Comparison of ENCODE assay signal across 25 cellular contexts in genomic region chr9:14780251-14780650, GRCh38. TPM values are rescaled to one million over a fixed set of nuclear protein-coding genes. Genes with fewer than 3 reads are reported as not detected.
DNase-seq lines count a peak whose midpoint lies in the region; ATAC-seq, FAIRE-seq and TF ChIP-seq lines count a peak whose summit lies in the region.
"Had no signal": no experiment of that assay in that cellular context is flagged by ENCODE, and none has a peak within 500 bp of the region (broad histone marks: within the 10 kb centered on the region; RNA-seq: fewer than 3 reads in every experiment).

No MANE protein-coding gene starts in this region.

- H3K4me1 ChIP-seq in psoas muscle, result peaks cover 42% of the 10 kb centered on the region
- H3K4me1 ChIP-seq: esophagus muscularis mucosa, prostate gland, upper lobe of left lung had no signal

- no peaks in the 10 kb centered on the region for H3K9me3 ChIP-seq in psoas muscle
- H3K9me3 ChIP-seq: esophagus muscularis mucosa, prostate gland, upper lobe of left lung had no signal

- no peaks in the 10 kb centered on the region for H3K36me3 ChIP-seq in psoas muscle (ENCODE audit: insufficient read depth in 1 of 2, low read depth in 1 of 2)
- H3K36me3 ChIP-seq: esophagus muscularis mucosa, prostate gland, upper lobe of left lung had no signal

- 14 to 19% (median 18%) methylated on average over 5 of the region's 5 CpGs for WGBS in psoas muscle, 3 donors

- no peak for TF ChIP-seq CTCF in psoas muscle (IDR thresholded peaks at IDR 0.05)

- no peak for FAIRE-seq in HTR-8/SVneo (lab: Jason Lieb, UNC)
- FAIRE-seq: H1, RCC 7860 had no signal

- in situ Hi-C loops in G401 (cut with HindIII; ENCODE audit: low sequenced_read_pairs), result no loop called here

- peak; percentile 41 to 72 (median 67) for ATAC-seq in psoas muscle
- ATAC-seq: natural killer cell treated with Interleukin-12 subunit alpha and Interleukin-12 subunit beta and Interleukin-15 and Interleukin-18, amount 100 ng/mL, for 72 hours had no signal

- peak overlapping the region; percentile 35 for H3K4me3 ChIP-seq in psoas muscle
- H3K4me3 ChIP-seq: esophagus muscularis mucosa, prostate gland, upper lobe of left lung had no signal

- H3K27ac ChIP-seq in psoas muscle, result peak overlapping the region; percentile 96
- H3K27ac ChIP-seq: esophagus muscularis mucosa, prostate gland had no signal

- DNase-seq in G401 (ENCODE audit: low spot score) (peak; percentile 98), NCI-H1694 treated with DMSO at 0.1 percent for 48 hours (lab: John Stamatoyannopoulos, UW) (peak; percentile 94), cerebellar cortex (ENCODE audit: low spot score) (peak; percentile 97), psoas muscle (peak; percentile 44 to 78), KG1 (lab: John Stamatoyannopoulos, UW) (no peak), pons (ENCODE audit: low spot score) (no peak), HTR-8/SVneo (ENCODE audit: insufficient read length, low spot score) (no peak)
- DNase-seq: activated CD4-positive, alpha-beta memory T cell treated with anti-CD3 and anti-CD28 coated beads for 36 hours; activated CD4-positive, CD25-positive, alpha-beta regulatory T cell; activated naive CD4-positive, alpha-beta T cell; central memory CD4-positive, alpha-beta T cell; DND-41; effector CD8-positive, alpha-beta T cell; KBM-7; MV-4-11; NK-92 treated with Interleukin-12 subunit alpha and Interleukin-12 subunit beta, amount 100 ng/mL, for 24 hours; stimulated activated CD4-positive, alpha-beta T cell treated with anti-CD3 and anti-CD28 coated beads, Interleukin-4, amount 100 ng/mL, for 1 hour; upper lobe of left lung had no signal

- intact Hi-C loops in psoas muscle (cut with DNase I), result loop anchor here in 1 of 2 donors (10.0 kb wide), 4 partner anchors 55 to 645 kb away; partner anchors contain the start of gene SNAPC3

- no peaks in the 10 kb centered on the region for H3K27me3 ChIP-seq in psoas muscle (ENCODE audit: insufficient read depth in 3 of 3, low read length in 2 of 3)
- H3K27me3 ChIP-seq: esophagus muscularis mucosa, upper lobe of left lung had no signal

RNA-seq across cellular contexts. Expression of gene CER1, which starts 57.7 kb away (rescaled TPM):
- total RNA-seq in G401 (2014; rRNA removed; shearing (Covaris generic)), result not detected in 2 replicates
- total RNA-seq in psoas muscle, result not detected
- not detected for polyA plus RNA-seq in psoas muscle
- total RNA-seq: activated CD4-positive, alpha-beta memory T cell treated with anti-CD3 and anti-CD28 coated beads for 36 hours; esophagus muscularis mucosa; kidney epithelial cell; mesenteric fat pad; natural killer cell treated with Interleukin-12 subunit alpha and Interleukin-12 subunit beta and Interleukin-15 and Interleukin-18, amount 100 ng/mL, for 72 hours; prostate gland; upper lobe of left lung had no signal

Comparison
In these comparisons a context has a peak if more than half of its experiments do, and no peak if none do; other contexts are left out.
1. DNase-seq: peak in G401 (single experiment), NCI-H1694 treated with DMSO at 0.1 percent for 48 hours (single experiment), cerebellar cortex (single experiment) and psoas muscle (2 of 2); none in KG1 (single experiment), pons (single experiment) and HTR-8/SVneo (single experiment).